20 cellular contexts compared by ENCODE assay signal in genomic region chr2:232351686-232352510, GRCh38. TPM values are rescaled to one million over a fixed set of nuclear protein-coding genes. Genes with fewer than 3 reads are reported as not detected.
A peak's percentile ranks its signal among the peaks of the same experiment; 100 is the strongest.
DNase-seq lines count a peak whose midpoint lies in the region; ATAC-seq, FAIRE-seq and TF ChIP-seq lines count a peak whose summit lies in the region.
"Had no signal": no experiment of that assay in that cellular context is flagged by ENCODE, and none has a peak within 500 bp of the region (broad histone marks: within the 10 kb centered on the region; RNA-seq: fewer than 3 reads in every experiment).

No MANE protein-coding gene starts in this region.

- H3K4me3 ChIP-seq in SK-N-SH (ENCODE audit: low read depth in 2 of 2, low read length in 1 of 2) = no peak overlapping the region
- no peak overlapping the region for H3K4me3 ChIP-seq in neural cell (ENCODE audit: low read length)
- H3K4me3 ChIP-seq: neural progenitor cell had no signal

- DNase-seq in SK-N-SH (no peak), GM12891 (ENCODE audit: insufficient read length, low spot score) (peak; percentile 19), KBM-7 (no peak), NCI-H1417 treated with DMSO at 0.1 percent for 48 hours (lab: John Stamatoyannopoulos, UW) (no peak)
- DNase-seq in activated naive CD8-positive, alpha-beta T cell treated with anti-CD3 and anti-CD28 coated beads for 36 hours = no peak
- DNase-seq: activated CD4-positive, alpha-beta T cell treated with anti-CD3 and anti-CD28 coated beads, Interleukin-2, amount 50 U/mL, for 1 hour; CD4-positive, CD25-positive, alpha-beta regulatory T cell; dermis blood vessel endothelial cell; foreskin keratinocyte; KG1; midbrain; NCI-H2029; NCI-H510A; testis had no signal

- no peak for FAIRE-seq in GM12891 (lab: Jason Lieb, UNC)
- FAIRE-seq: bronchial epithelial cell had no signal

- peak overlapping the region; percentile 45 for H3K4me3 Mint-ChIP-seq in activated naive CD8-positive, alpha-beta T cell treated with anti-CD3 and anti-CD28 coated beads for 36 hours
- H3K4me3 Mint-ChIP-seq: neural progenitor cell had no signal

- TF ChIP-seq EP300 in SK-N-SH (IDR thresholded peaks at IDR 0.05; ENCODE audit: borderline replicate concordance in 1 of 2, low read depth in 1 of 2, low read length in 1 of 2) (no peak), neural cell (conservative IDR thresholded peaks at IDR 0.05; ENCODE audit: poor library complexity, severe bottlenecking) (no peak)

- no peaks in the 10 kb centered on the region for H3K36me3 Mint-ChIP-seq in activated naive CD8-positive, alpha-beta T cell treated with anti-CD3 and anti-CD28 coated beads for 36 hours
- H3K36me3 Mint-ChIP-seq: neural progenitor cell had no signal

- whole genome bisulfite sequencing in SK-N-SH (ENCODE audit: low lambda C conversion rate) = 24% methylated on average over 19 of the region's 73 CpGs

- H3K4me2 ChIP-seq in SK-N-SH (no peak overlapping the region), neural cell (ENCODE audit: low read length) (no peak overlapping the region)
- H3K4me2 ChIP-seq: neural progenitor cell had no signal

- no peak for TF ChIP-seq POLR2A in GM12891 (IDR thresholded peaks at IDR 0.05; ENCODE audit: low read depth, low read length)

- CTCF ChIA-PET in SK-N-SH (lab: Yijun Ruan, JAX) = interaction anchor here (1.0 to 1.3 kb wide), 4 partner anchors 11 to 426 kb away, joined by 3 to 6 read pairs (median 4); partner anchors contain the start of gene NPPC

- H3K27me3 Mint-ChIP-seq in activated naive CD8-positive, alpha-beta T cell treated with anti-CD3 and anti-CD28 coated beads for 36 hours = peaks cover 33% of the 10 kb centered on the region

- no peaks in the 10 kb centered on the region for H3K9me3 Mint-ChIP-seq in activated naive CD8-positive, alpha-beta T cell treated with anti-CD3 and anti-CD28 coated beads for 36 hours

- H3K36me3 ChIP-seq in SK-N-SH (replicated peaks in 1 of 2; ENCODE audit: control insufficient read depth in 1 of 2, insufficient read depth in 2 of 2, low read length in 1 of 2) (no peaks in the 10 kb centered on the region), neural cell (ENCODE audit: insufficient read depth, low read length) (no peaks in the 10 kb centered on the region)
- H3K36me3 ChIP-seq: neural progenitor cell had no signal

- in situ Hi-C loops in KBM-7 (cut with MboI; ENCODE audit: low pct_unique_long_range_greater_than_20kb, low sequenced_read_pairs) = no loop called here

- H3K9me3 ChIP-seq in SK-N-SH (no peaks in the 10 kb centered on the region), neural cell (ENCODE audit: low read length) (no peaks in the 10 kb centered on the region)
- H3K9me3 ChIP-seq: testis had no signal

- H4K20me1 ChIP-seq in SK-N-SH (ENCODE audit: insufficient read depth) (no peaks in the 10 kb centered on the region), neural cell (ENCODE audit: insufficient read depth) (no peaks in the 10 kb centered on the region)

- ATAC-seq in SK-N-SH treated with all-trans-retinoic acid at 6 μM for 48 hours = peak; percentile 24
- ATAC-seq in GM21526 (IDR thresholded peaks at IDR 0.05; ENCODE audit: low FRiP score, unreplicated experiment) = no peak

- TF ChIP-seq RAD21 in SK-N-SH (IDR thresholded peaks at IDR 0.05; ENCODE audit: low read length) = no peak
- no peak for TF ChIP-seq RAD21 in neural cell (conservative IDR thresholded peaks at IDR 0.05)

- no peak overlapping the region for H2AFZ ChIP-seq in SK-N-SH (ENCODE audit: low read depth)
- H2AFZ ChIP-seq in neural cell (ENCODE audit: low read depth, low read length) = no peak overlapping the region
- H2AFZ ChIP-seq: neural progenitor cell had no signal

- H3K9ac ChIP-seq in SK-N-SH (no peak overlapping the region), neural cell (ENCODE audit: low read length) (no peak overlapping the region)
- H3K9ac ChIP-seq: neural progenitor cell had no signal

- no peak overlapping the region for H3K27ac Mint-ChIP-seq in activated naive CD8-positive, alpha-beta T cell treated with anti-CD3 and anti-CD28 coated beads for 36 hours
- H3K27ac Mint-ChIP-seq: CD4-positive, CD25-positive, alpha-beta regulatory T cell; neural progenitor cell had no signal

- H3K4me1 ChIP-seq in SK-N-SH (ENCODE audit: control insufficient read depth in 1 of 2, insufficient read depth in 2 of 2, low read depth in 1 of 2, low read length in 1 of 2) = no peaks in the 10 kb centered on the region
- H3K4me1 ChIP-seq: foreskin keratinocyte, neural progenitor cell had no signal

- H3K27me3 ChIP-seq in SK-N-SH (ENCODE audit: insufficient read depth) = peaks cover 67% of the 10 kb centered on the region
- H3K27me3 ChIP-seq in neural cell (ENCODE audit: insufficient read depth, low read depth, low read length) = peaks cover 42% of the 10 kb centered on the region
- H3K27me3 ChIP-seq: neural progenitor cell, testis had no signal

- H3K4me1 Mint-ChIP-seq in activated naive CD8-positive, alpha-beta T cell treated with anti-CD3 and anti-CD28 coated beads for 36 hours = peaks cover 1% of the 10 kb centered on the region
- H3K4me1 Mint-ChIP-seq: neural progenitor cell had no signal

- H3K9me2 ChIP-seq in SK-N-SH = no peaks in the 10 kb centered on the region
- H3K9me2 ChIP-seq in neural cell (ENCODE audit: insufficient read depth, low read length) = no peaks in the 10 kb centered on the region

- H3F3A ChIP-seq in SK-N-SH (replicated peaks; ENCODE audit: insufficient read depth) = no peaks in the 10 kb centered on the region
- H3F3A ChIP-seq in neural cell (ENCODE audit: insufficient read depth, low read length, poor library complexity, severe bottlenecking) = no peaks in the 10 kb centered on the region

- TF ChIP-seq CTCF in SK-N-SH (IDR thresholded peaks at IDR 0.05) (no peak), neural cell (IDR thresholded peaks at IDR 0.05; ENCODE audit: poor library complexity, severe bottlenecking) (no peak)

- H3K79me2 ChIP-seq in SK-N-SH (ENCODE audit: insufficient read depth) = no peaks in the 10 kb centered on the region
- no peaks in the 10 kb centered on the region for H3K79me2 ChIP-seq in neural cell (replicated peaks; ENCODE audit: insufficient read depth, low read length)

- POLR2A ChIA-PET in SK-N-SH (lab: Yijun Ruan, JAX) = no interaction called here

- H3K27ac ChIP-seq in SK-N-SH (ENCODE audit: low read depth in 2 of 2, low read length in 1 of 2) (no peak overlapping the region), neural cell (ENCODE audit: low read length) (no peak overlapping the region)
- H3K27ac ChIP-seq: epithelial cell of prostate, foreskin keratinocyte, neural progenitor cell, testis had no signal

TF ChIP-seq in SK-N-SH, 30 proteins besides CTCF, POLR2A, EP300 and RAD21:
- no peak for TF ChIP-seq RXRA (IDR thresholded peaks at IDR 0.05; ENCODE audit: borderline replicate concordance, low read depth)
- TF ChIP-seq ELF1 (IDR thresholded peaks at IDR 0.05) = no peak
- no peak for TF ChIP-seq EZH2phosphoT487 (IDR thresholded peaks at IDR 0.05; ENCODE audit: borderline replicate concordance, low read depth)
- TF ChIP-seq MEF2A (IDR thresholded peaks at IDR 0.05; ENCODE audit: borderline replicate concordance, low read depth) = no peak
- TF ChIP-seq TCF12 (IDR thresholded peaks at IDR 0.05) = no peak
- TF ChIP-seq FOSL2 (IDR thresholded peaks at IDR 0.05; ENCODE audit: borderline replicate concordance, low read depth) = no peak
- no peak for TF ChIP-seq CHD2 (IDR thresholded peaks at IDR 0.05; ENCODE audit: low read length, partially characterized antibody)

TF ChIP-seq in GM12891, 5 proteins besides CTCF, POLR2A, EP300 and RAD21:
- TF ChIP-seq TAF1 (IDR thresholded peaks at IDR 0.05; ENCODE audit: low read depth, low read length) = no peak

TF ChIP-seq in neural cell, 6 proteins besides CTCF, POLR2A, EP300 and RAD21:
- TF ChIP-seq EZH2 (IDR thresholded peaks at IDR 0.05; ENCODE audit: borderline replicate concordance, insufficient read depth, low read length, poor library complexity, severe bottlenecking) (peak; percentile 44), POLR2AphosphoS5 (IDR thresholded peaks at IDR 0.05) (no peak), MXI1 (conservative IDR thresholded peaks at IDR 0.05; ENCODE audit: poor library complexity, severe bottlenecking) (no peak)
- TF ChIP-seq, protein P1, sequence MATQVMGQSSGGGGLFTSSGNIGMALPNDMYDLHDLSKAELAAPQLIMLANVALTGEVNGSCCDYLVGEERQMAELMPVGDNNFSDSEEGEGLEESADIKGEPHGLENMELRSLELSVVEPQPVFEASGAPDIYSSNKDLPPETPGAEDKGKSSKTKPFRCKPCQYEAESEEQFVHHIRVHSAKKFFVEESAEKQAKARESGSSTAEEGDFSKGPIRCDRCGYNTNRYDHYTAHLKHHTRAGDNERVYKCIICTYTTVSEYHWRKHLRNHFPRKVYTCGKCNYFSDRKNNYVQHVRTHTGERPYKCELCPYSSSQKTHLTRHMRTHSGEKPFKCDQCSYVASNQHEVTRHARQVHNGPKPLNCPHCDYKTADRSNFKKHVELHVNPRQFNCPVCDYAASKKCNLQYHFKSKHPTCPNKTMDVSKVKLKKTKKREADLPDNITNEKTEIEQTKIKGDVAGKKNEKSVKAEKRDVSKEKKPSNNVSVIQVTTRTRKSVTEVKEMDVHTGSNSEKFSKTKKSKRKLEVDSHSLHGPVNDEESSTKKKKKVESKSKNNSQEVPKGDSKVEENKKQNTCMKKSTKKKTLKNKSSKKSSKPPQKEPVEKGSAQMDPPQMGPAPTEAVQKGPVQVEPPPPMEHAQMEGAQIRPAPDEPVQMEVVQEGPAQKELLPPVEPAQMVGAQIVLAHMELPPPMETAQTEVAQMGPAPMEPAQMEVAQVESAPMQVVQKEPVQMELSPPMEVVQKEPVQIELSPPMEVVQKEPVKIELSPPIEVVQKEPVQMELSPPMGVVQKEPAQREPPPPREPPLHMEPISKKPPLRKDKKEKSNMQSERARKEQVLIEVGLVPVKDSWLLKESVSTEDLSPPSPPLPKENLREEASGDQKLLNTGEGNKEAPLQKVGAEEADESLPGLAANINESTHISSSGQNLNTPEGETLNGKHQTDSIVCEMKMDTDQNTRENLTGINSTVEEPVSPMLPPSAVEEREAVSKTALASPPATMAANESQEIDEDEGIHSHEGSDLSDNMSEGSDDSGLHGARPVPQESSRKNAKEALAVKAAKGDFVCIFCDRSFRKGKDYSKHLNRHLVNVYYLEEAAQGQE (IDR thresholded peaks at IDR 0.05; ENCODE audit: borderline replicate concordance) = no peak
TF ChIP-seq in neural cell: peak in this region for 1.

RNA-seq across cellular contexts. Expression of gene ALPP, which starts 26.7 kb away (rescaled TPM):
- polyA plus RNA-seq in SK-N-SH (2012; rRNA removed) = not detected in 2 replicates
- polyA plus RNA-seq in SK-N-SH (2012; cell fraction: cytosol; rRNA removed) = not detected in 2 replicates
- polyA plus RNA-seq in SK-N-SH (2012; cell fraction: nucleus; rRNA removed) = not detected in 2 replicates
- 0.04 TPM for polyA plus RNA-seq in GM12891 (2012; ENCODE audit: low read depth, missing spikeins)
- total RNA-seq in activated naive CD8-positive, alpha-beta T cell treated with anti-CD3 and anti-CD28 coated beads for 36 hours = not detected
- not detected in 2 replicates for polyA plus RNA-seq in neural cell
- not detected in 2 replicates for polyA minus RNA-seq in neural cell
- total RNA-seq: bronchial epithelial cell; CD4-positive, CD25-positive, alpha-beta regulatory T cell; dermis blood vessel endothelial cell; foreskin keratinocyte had no signal
- polyA plus RNA-seq: CD4-positive, CD25-positive, alpha-beta regulatory T cell; foreskin keratinocyte had no signal

RNA-seq across cellular contexts. Expression of gene ALPG, which starts 54.7 kb away (rescaled TPM):
- polyA plus RNA-seq in SK-N-SH (2012; rRNA removed) (not detected in 2 replicates), neural cell (not detected in 2 replicates)
- polyA plus RNA-seq in SK-N-SH (2012; cell fraction: cytosol; rRNA removed) = not detected in 2 replicates
- not detected in 2 replicates for polyA plus RNA-seq in SK-N-SH (2012; cell fraction: nucleus; rRNA removed)
- polyA plus RNA-seq in GM12891 (2012; ENCODE audit: low read depth, missing spikeins) = 0.04 TPM
- not detected for total RNA-seq in activated naive CD8-positive, alpha-beta T cell treated with anti-CD3 and anti-CD28 coated beads for 36 hours
- polyA minus RNA-seq in neural cell = not detected in 2 replicates
- total RNA-seq: bronchial epithelial cell; CD4-positive, CD25-positive, alpha-beta regulatory T cell; dermis blood vessel endothelial cell; foreskin keratinocyte had no signal
- polyA plus RNA-seq: CD4-positive, CD25-positive, alpha-beta regulatory T cell; foreskin keratinocyte had no signal
